ENCODE assay signal across 1 cellular context in the genomic region with DNA sequence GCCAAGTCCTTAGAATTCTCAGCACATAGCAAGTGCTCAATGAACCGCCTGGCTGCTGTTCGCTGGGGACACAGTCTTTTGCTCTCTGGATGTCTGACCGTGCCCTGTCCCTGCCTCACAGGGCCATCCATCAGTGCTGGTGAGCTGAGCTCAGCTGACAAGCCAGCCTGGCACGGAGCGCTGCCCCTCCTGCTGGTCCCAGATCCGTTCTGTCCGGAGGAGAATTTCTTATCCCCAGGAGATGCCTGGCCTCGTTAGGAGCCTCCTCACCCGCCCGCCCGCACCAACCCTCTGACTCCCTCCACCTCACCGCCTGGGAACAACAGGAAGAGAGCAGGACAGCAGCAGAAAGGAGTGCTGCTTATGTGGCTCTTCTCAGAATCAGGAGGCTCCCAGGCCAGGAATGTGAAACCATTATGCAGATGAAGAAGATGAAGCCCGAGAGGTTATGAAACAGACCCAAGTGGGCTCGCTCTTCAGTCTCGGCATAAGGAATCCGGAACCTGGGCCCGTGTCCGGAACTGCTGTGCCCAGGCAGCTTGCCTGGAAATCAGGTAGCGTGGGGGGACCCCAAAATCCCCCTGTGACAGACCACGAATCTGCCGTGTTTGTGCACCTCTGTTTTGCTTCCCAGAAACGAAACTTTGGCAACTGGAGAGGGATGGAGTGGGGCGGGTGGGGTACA.
TF ChIP-seq lines count a peak whose summit lies in the region.

No MANE protein-coding gene starts in this region.

TF ChIP-seq in K562, 482 proteins besides CTCF, POLR2A, EP300 and RAD21:
- no peak for TF ChIP-seq PHF8 (IDR thresholded peaks at IDR 0.05; ENCODE audit: borderline replicate concordance, low read length)
- TF ChIP-seq, protein P1, sequence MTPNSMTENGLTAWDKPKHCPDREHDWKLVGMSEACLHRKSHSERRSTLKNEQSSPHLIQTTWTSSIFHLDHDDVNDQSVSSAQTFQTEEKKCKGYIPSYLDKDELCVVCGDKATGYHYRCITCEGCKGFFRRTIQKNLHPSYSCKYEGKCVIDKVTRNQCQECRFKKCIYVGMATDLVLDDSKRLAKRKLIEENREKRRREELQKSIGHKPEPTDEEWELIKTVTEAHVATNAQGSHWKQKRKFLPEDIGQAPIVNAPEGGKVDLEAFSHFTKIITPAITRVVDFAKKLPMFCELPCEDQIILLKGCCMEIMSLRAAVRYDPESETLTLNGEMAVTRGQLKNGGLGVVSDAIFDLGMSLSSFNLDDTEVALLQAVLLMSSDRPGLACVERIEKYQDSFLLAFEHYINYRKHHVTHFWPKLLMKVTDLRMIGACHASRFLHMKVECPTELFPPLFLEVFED (CRISPR knock-in tag; conservative IDR thresholded peaks at IDR 0.05), result no peak
